1 cellular context compared by ENCODE assay signal in genomic region chr9:110742741-110743371, GRCh38.
TF ChIP-seq lines count a peak whose summit lies in the region.

No MANE protein-coding gene starts in this region.

TF ChIP-seq in GM23338, 12 proteins besides CTCF, POLR2A, EP300 and RAD21 (continued from another document):
- TF ChIP-seq ZNF462 (CRISPR knock-in tag; IDR thresholded peaks at IDR 0.05) (no peak), JUNB (IDR thresholded peaks at IDR 0.05; ENCODE audit: unreplicated experiment) (no peak)
